10 cellular contexts compared by ENCODE assay signal in genomic region chr3:71393093-71393492, GRCh38.
DNase-seq lines count a peak whose midpoint lies in the region; ATAC-seq, FAIRE-seq and TF ChIP-seq lines count a peak whose summit lies in the region.
"Had no signal": no experiment of that assay in that cellular context is flagged by ENCODE, and none has a peak within 500 bp of the region (broad histone marks: within the 10 kb centered on the region; RNA-seq: fewer than 3 reads in every experiment).

No MANE protein-coding gene starts in this region.

- peaks cover 18% of the 10 kb centered on the region for H3F3A ChIP-seq in SU-DHL-6 (ENCODE audit: insufficient read depth)

- H3K9me2 ChIP-seq in SU-DHL-6 (replicated peaks; ENCODE audit: insufficient read depth, low read length): no peaks in the 10 kb centered on the region

- TF ChIP-seq CTCF in SU-DHL-6 (IDR thresholded peaks at IDR 0.05; ENCODE audit: insufficient read depth, low read length, poor library complexity, severe bottlenecking) (no peak), ascending aorta (IDR thresholded peaks at IDR 0.05) (no peak)

- H3K79me2 ChIP-seq in SU-DHL-6 (ENCODE audit: insufficient read depth, low read length): no peaks in the 10 kb centered on the region

- peak overlapping the region; percentile 67 for H3K4me2 ChIP-seq in SU-DHL-6 (ENCODE audit: low read depth, low read length, poor library complexity, severe bottlenecking)

- no peak overlapping the region for H2AFZ ChIP-seq in SU-DHL-6 (ENCODE audit: low read depth, low read length, severe bottlenecking)

- H3K36me3 ChIP-seq in SU-DHL-6 (ENCODE audit: low read length): no peaks in the 10 kb centered on the region
- no peaks in the 10 kb centered on the region for H3K36me3 ChIP-seq in ascending aorta

- intact Hi-C loops in left colon (cut with DNase I, micrococcal nuclease) (loop anchor here in 1 of 2 donors (10.0 kb wide), 1 partner anchor 182 kb away; no protein-coding TSS in a partner anchor), ascending aorta (cut with DNase I) (loop anchor here (5.0 kb wide), 1 partner anchor 189 kb away; the partner anchor contains the start of gene FOXP1)

- no peak overlapping the region for H3K9ac ChIP-seq in SU-DHL-6 (ENCODE audit: low read length)

- H3K27ac ChIP-seq in SU-DHL-6 (ENCODE audit: low read depth, low read length): peak overlapping the region; percentile 86; the same call in 1 of the 2 replicates
- no peak overlapping the region for H3K27ac ChIP-seq in ascending aorta

- H3K4me3 ChIP-seq in SU-DHL-6 (ENCODE audit: insufficient read depth, low read length, poor library complexity, severe bottlenecking): no peak overlapping the region
- no peak overlapping the region for H3K4me3 ChIP-seq in ascending aorta

- ATAC-seq in GM18907 (IDR thresholded peaks at IDR 0.05; ENCODE audit: unreplicated experiment): peak; percentile 50
- peak; percentile 47 for ATAC-seq in HG03045 (IDR thresholded peaks at IDR 0.05; ENCODE audit: unreplicated experiment)
- ATAC-seq in left colon: no peak

- DNase-seq in left colon (no peak), ascending aorta (ENCODE audit: low spot score in 2 of 2) (no peak), hypothalamus (lab: John Stamatoyannopoulos, UW) (no peak), cerebellar nuclear complex (lab: John Stamatoyannopoulos, UW) (no peak)
- DNase-seq: erythroblast, SHP77 had no signal

- H3K9me3 ChIP-seq in SU-DHL-6 (ENCODE audit: insufficient read depth, low read length) (no peaks in the 10 kb centered on the region), ascending aorta (no peaks in the 10 kb centered on the region)

- H4K20me1 ChIP-seq in SU-DHL-6 (ENCODE audit: low read depth, low read length): no peaks in the 10 kb centered on the region

- peaks cover 0 to 28% of the 10 kb centered on the region in 2 donors for H3K4me1 ChIP-seq in ascending aorta

- FAIRE-seq in A204.1 (lab: Jason Lieb, UNC): peak; percentile 49

- H3K27me3 ChIP-seq in SU-DHL-6 (ENCODE audit: low read length) (no peaks in the 10 kb centered on the region), ascending aorta (no peaks in the 10 kb centered on the region)
